23 cellular contexts compared by ENCODE assay signal in genomic region chrX:16992902-16993301, GRCh38. TPM values are rescaled to one million over a fixed set of nuclear protein-coding genes. Genes with fewer than 3 reads are reported as not detected.
"Had no signal": no experiment of that assay in that cellular context is flagged by ENCODE, and none has a peak within 500 bp of the region (broad histone marks: within the 10 kb centered on the region; RNA-seq: fewer than 3 reads in every experiment).

No MANE protein-coding gene starts in this region.

- ATAC-seq: foreskin keratinocyte, natural killer cell had no signal

- H3K4me1 ChIP-seq: foreskin keratinocyte, left ventricle myocardium inferior, prostate gland, vagina had no signal

- H3K4me3 ChIP-seq: left ventricle myocardium inferior, ovary, prostate gland, vagina had no signal

- H3K36me3 Mint-ChIP-seq: activated CD4-positive, alpha-beta memory T cell treated with anti-CD3 and anti-CD28 coated beads for 36 hours; activated naive CD8-positive, alpha-beta T cell treated with anti-CD3 and anti-CD28 coated beads, Interleukin-2, amount 10 ng/mL, durations not matched to agents 7 days and 5 days; natural killer cell had no signal

- DNase-seq: activated CD4-positive, alpha-beta memory T cell treated with anti-CD3 and anti-CD28 coated beads for 36 hours; activated CD4-positive, alpha-beta T cell treated with anti-CD3 and anti-CD28 coated beads for 48 hours; activated CD4-positive, CD25-positive, alpha-beta regulatory T cell; activated naive CD4-positive, alpha-beta T cell treated with Interleukin-2 at 50 U/mL for 16 hours; activated naive CD8-positive, alpha-beta T cell treated with anti-CD3 and anti-CD28 coated beads, Interleukin-2, amount 10 ng/mL, durations not matched to agents 7 days and 5 days; activated T-cell treated with anti-CD3 and anti-CD28 coated beads, Interleukin-2, amount 50 U/mL, for 48 hours; amniotic stem cell; cerebellar nuclear complex; effector memory CD4-positive, alpha-beta T cell; foreskin keratinocyte; kidney; left ventricle myocardium inferior; natural killer cell; ovary; stimulated activated CD4-positive, alpha-beta T cell treated with anti-CD3 and anti-CD28 coated beads, Interleukin-12 subunit alpha, Interleukin-12 subunit beta, amount 100 ng/mL, for 4 hours; stimulated activated CD4-positive, alpha-beta T cell treated with anti-CD3 and anti-CD28 coated beads, Interleukin-1b, Interleukin-23, amount 100 ng/mL, for 48 hours; T-helper 2 cell; trophoblast cell had no signal

- H3K27me3 Mint-ChIP-seq: activated CD4-positive, alpha-beta memory T cell treated with anti-CD3 and anti-CD28 coated beads for 36 hours; dendritic cell treated with granulocyte-macrophage colony-stimulating factor and Interleukin-4, amounts not matched to agents 40 ng/mL and 50 ng/mL, for 4 days had no signal

- H3K36me3 ChIP-seq: left ventricle myocardium inferior, neutrophil, ovary, prostate gland, vagina had no signal

- H3K27ac Mint-ChIP-seq: activated CD4-positive, alpha-beta memory T cell treated with anti-CD3 and anti-CD28 coated beads for 36 hours; activated naive CD8-positive, alpha-beta T cell treated with anti-CD3 and anti-CD28 coated beads, Interleukin-2, amount 10 ng/mL, durations not matched to agents 7 days and 5 days; dendritic cell treated with granulocyte-macrophage colony-stimulating factor and Interleukin-4, amounts not matched to agents 40 ng/mL and 50 ng/mL, for 4 days; natural killer cell; stimulated activated naive CD8-positive, alpha-beta T cell treated with anti-CD3 and anti-CD28 coated beads, Interleukin-15, Interleukin-2, amounts not matched to agents 100 ng/mL and 50 ng/mL, for 24 hours had no signal

- H3K27me3 ChIP-seq: foreskin keratinocyte, neutrophil, ovary, vagina had no signal

- H3K4me3 Mint-ChIP-seq: activated CD4-positive, alpha-beta memory T cell treated with anti-CD3 and anti-CD28 coated beads for 36 hours; activated naive CD8-positive, alpha-beta T cell treated with anti-CD3 and anti-CD28 coated beads, Interleukin-2, amount 10 ng/mL, durations not matched to agents 7 days and 5 days; dendritic cell treated with granulocyte-macrophage colony-stimulating factor and Interleukin-4, amounts not matched to agents 40 ng/mL and 50 ng/mL, for 4 days; natural killer cell; stimulated activated naive CD8-positive, alpha-beta T cell treated with anti-CD3 and anti-CD28 coated beads, Interleukin-15, Interleukin-2, amounts not matched to agents 100 ng/mL and 50 ng/mL, for 24 hours had no signal

- H3K9me3 Mint-ChIP-seq: activated CD4-positive, alpha-beta memory T cell treated with anti-CD3 and anti-CD28 coated beads for 36 hours; activated naive CD8-positive, alpha-beta T cell treated with anti-CD3 and anti-CD28 coated beads, Interleukin-2, amount 10 ng/mL, durations not matched to agents 7 days and 5 days; dendritic cell treated with granulocyte-macrophage colony-stimulating factor and Interleukin-4, amounts not matched to agents 40 ng/mL and 50 ng/mL, for 4 days; natural killer cell; stimulated activated naive CD8-positive, alpha-beta T cell treated with anti-CD3 and anti-CD28 coated beads, Interleukin-15, Interleukin-2, amounts not matched to agents 100 ng/mL and 50 ng/mL, for 24 hours had no signal

- H3K27ac ChIP-seq: foreskin keratinocyte, left ventricle myocardium inferior, neutrophil, ovary, prostate gland, vagina had no signal

- H3K4me1 Mint-ChIP-seq: activated naive CD8-positive, alpha-beta T cell treated with anti-CD3 and anti-CD28 coated beads, Interleukin-2, amount 10 ng/mL, durations not matched to agents 7 days and 5 days; natural killer cell had no signal

- H3K9me3 ChIP-seq: left ventricle myocardium inferior, neutrophil, prostate gland, vagina had no signal

RNA-seq across cellular contexts. Expression of gene REPS2, which starts 46.4 kb away (rescaled TPM):
- total RNA-seq: activated CD4-positive, alpha-beta memory T cell treated with anti-CD3 and anti-CD28 coated beads for 36 hours had no signal
